In the genomic region with DNA sequence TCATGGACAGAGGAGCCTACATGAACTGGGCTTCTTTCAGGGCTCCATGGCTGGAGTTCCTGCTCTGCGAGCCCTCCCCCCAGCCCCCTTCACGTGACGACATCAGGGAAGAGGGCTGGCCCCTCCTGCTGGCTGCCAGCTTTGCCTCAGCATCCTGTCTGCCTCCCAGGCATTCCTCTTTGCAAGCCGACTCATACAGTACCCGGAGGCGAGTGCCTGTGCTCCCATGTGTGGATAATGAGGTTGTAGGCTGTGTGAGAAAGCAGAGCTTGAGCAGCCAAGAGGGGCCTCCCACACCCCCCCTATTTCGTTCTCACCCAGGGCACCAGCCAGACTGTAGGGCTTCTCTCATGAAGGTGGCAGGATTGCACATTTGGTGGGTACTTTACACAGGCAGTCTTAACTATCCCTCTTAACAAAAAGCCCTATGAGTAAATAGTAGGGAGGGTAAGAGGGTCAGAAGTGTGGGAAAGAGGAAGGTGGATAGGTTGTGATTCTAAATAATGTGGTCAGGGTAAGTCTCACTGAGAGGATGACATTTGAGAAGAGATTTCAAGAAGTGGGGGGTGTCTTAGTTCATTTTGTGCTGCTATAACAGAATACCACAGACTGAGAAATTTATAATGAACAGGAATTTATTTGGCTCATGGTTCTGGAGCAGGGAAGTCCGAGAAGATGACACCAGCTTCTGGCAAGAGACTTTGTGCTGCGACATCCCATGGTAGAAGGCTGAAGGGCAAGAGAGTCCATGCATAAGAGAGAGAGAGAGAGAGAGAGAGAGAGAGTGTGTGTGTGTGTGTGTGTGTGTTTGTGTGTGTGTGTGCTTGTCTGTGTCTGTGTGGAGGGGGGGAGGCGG, we compare ENCODE assay signal across 9 cellular contexts.
DNase-seq lines count a peak whose midpoint lies in the region; ATAC-seq and TF ChIP-seq lines count a peak whose summit lies in the region.
"Had no signal": no experiment of that assay in that cellular context is flagged by ENCODE, and none has a peak within 500 bp of the region (broad histone marks: within the 10 kb centered on the region; RNA-seq: fewer than 3 reads in every experiment).

No MANE protein-coding gene starts in this region.

- peak; percentile 23 for TF ChIP-seq CTCF in HFF-Myc (IDR thresholded peaks at IDR 0.05; ENCODE audit: low read depth, low read length, missing control alignments)

- POLR2A ChIA-PET in activated CD4-positive, alpha-beta T cell treated with anti-CD3 and anti-CD28 coated beads for 36 hours (lab: Charles Lee) = no interaction called here

- no peaks in the 10 kb centered on the region for H3K27me3 Mint-ChIP-seq in activated CD4-positive, alpha-beta T cell treated with anti-CD3 and anti-CD28 coated beads, Interleukin-2, amount 10 ng/mL, durations not matched to agents 24 days and 14 days
- H3K27me3 Mint-ChIP-seq in activated CD4-positive, alpha-beta T cell treated with anti-CD3 and anti-CD28 coated beads for 36 hours = no peaks in the 10 kb centered on the region

- H3K36me3 Mint-ChIP-seq in activated CD4-positive, alpha-beta T cell treated with anti-CD3 and anti-CD28 coated beads, Interleukin-2, amount 10 ng/mL, durations not matched to agents 24 days and 14 days (ENCODE audit: low read depth) = no peaks in the 10 kb centered on the region
- no peaks in the 10 kb centered on the region for H3K36me3 Mint-ChIP-seq in activated CD4-positive, alpha-beta T cell treated with anti-CD3 and anti-CD28 coated beads for 36 hours (ENCODE audit: low read depth)

- DNase-seq in AG08395 (ENCODE audit: low spot score) (peak; percentile 92), HFF-Myc (ENCODE audit: extremely low read depth, low read depth) (peak; percentile 86), amniotic stem cell (lab: John Stamatoyannopoulos, UW) (peak; percentile 30), iPS-NIHi7 (ENCODE audit: extremely low spot score) (peak; percentile 91), NK-92 (lab: John Stamatoyannopoulos, UW; ENCODE audit: unreplicated experiment) (no peak), NOMO-1 treated with DMSO at 0.1 percent for 48 hours (lab: John Stamatoyannopoulos, UW; ENCODE audit: unreplicated experiment) (no peak)
- no peak for DNase-seq in activated CD4-positive, alpha-beta T cell treated with anti-CD3 and anti-CD28 coated beads, Interleukin-2, amount 10 ng/mL, durations not matched to agents 24 days and 14 days
- DNase-seq in activated CD4-positive, alpha-beta T cell treated with anti-CD3 and anti-CD28 coated beads for 36 hours = no peak
- DNase-seq: activated CD8-positive, alpha-beta memory T cell treated with anti-CD3 and anti-CD28 coated beads for 24 hours had no signal

- intact Hi-C loops in activated CD4-positive, alpha-beta T cell treated with anti-CD3 and anti-CD28 coated beads, Interleukin-2, amount 10 ng/mL, durations not matched to agents 24 days and 14 days (cut with micrococcal nuclease) = no loop called here
- intact Hi-C loops in activated CD4-positive, alpha-beta T cell treated with anti-CD3 and anti-CD28 coated beads for 36 hours (cut with DNase I, micrococcal nuclease) = no loop called here

- ATAC-seq in activated CD4-positive, alpha-beta T cell treated with anti-CD3 and anti-CD28 coated beads for 36 hours = no peak

- H3K4me1 Mint-ChIP-seq in activated CD4-positive, alpha-beta T cell treated with anti-CD3 and anti-CD28 coated beads, Interleukin-2, amount 10 ng/mL, durations not matched to agents 24 days and 14 days = no peaks in the 10 kb centered on the region
- no peaks in the 10 kb centered on the region for H3K4me1 Mint-ChIP-seq in activated CD4-positive, alpha-beta T cell treated with anti-CD3 and anti-CD28 coated beads for 36 hours

- H3K9me3 Mint-ChIP-seq in activated CD4-positive, alpha-beta T cell treated with anti-CD3 and anti-CD28 coated beads, Interleukin-2, amount 10 ng/mL, durations not matched to agents 24 days and 14 days = no peaks in the 10 kb centered on the region
- H3K9me3 Mint-ChIP-seq in activated CD4-positive, alpha-beta T cell treated with anti-CD3 and anti-CD28 coated beads for 36 hours (ENCODE audit: low read depth) = no peaks in the 10 kb centered on the region

- CTCF ChIA-PET in activated CD4-positive, alpha-beta T cell treated with anti-CD3 and anti-CD28 coated beads for 36 hours (lab: Charles Lee) = no interaction called here

- H3K4me3 ChIP-seq in HFF-Myc (replicated peaks; ENCODE audit: low read depth, low read length) = 0 out of 2 replicates have a peak overlapping the region, but pooled peaks have one; percentile 4

- H3K4me3 Mint-ChIP-seq in activated CD4-positive, alpha-beta T cell treated with anti-CD3 and anti-CD28 coated beads, Interleukin-2, amount 10 ng/mL, durations not matched to agents 24 days and 14 days = no peak overlapping the region
- no peak overlapping the region for H3K4me3 Mint-ChIP-seq in activated CD4-positive, alpha-beta T cell treated with anti-CD3 and anti-CD28 coated beads for 36 hours

- H3K27ac Mint-ChIP-seq in activated CD4-positive, alpha-beta T cell treated with anti-CD3 and anti-CD28 coated beads, Interleukin-2, amount 10 ng/mL, durations not matched to agents 24 days and 14 days = no peak overlapping the region
- no peak overlapping the region for H3K27ac Mint-ChIP-seq in activated CD4-positive, alpha-beta T cell treated with anti-CD3 and anti-CD28 coated beads for 36 hours

Comparison
In these comparisons a context has a peak if more than half of its experiments do, and no peak if none do; other contexts are left out.
1. DNase-seq: peak in AG08395 (single experiment), HFF-Myc (single experiment), amniotic stem cell (single experiment) and iPS-NIHi7 (single experiment); none in activated CD4-positive, alpha-beta T cell treated with anti-CD3 and anti-CD28 coated beads, Interleukin-2, amount 10 ng/mL, durations not matched to agents 24 days and 14 days (single experiment), NK-92 (single experiment), NOMO-1 treated with DMSO at 0.1 percent for 48 hours (single experiment) and activated CD4-positive, alpha-beta T cell treated with anti-CD3 and anti-CD28 coated beads for 36 hours (single experiment).